Comparison of ENCODE assay signal across 8 cellular contexts in the genomic region with DNA sequence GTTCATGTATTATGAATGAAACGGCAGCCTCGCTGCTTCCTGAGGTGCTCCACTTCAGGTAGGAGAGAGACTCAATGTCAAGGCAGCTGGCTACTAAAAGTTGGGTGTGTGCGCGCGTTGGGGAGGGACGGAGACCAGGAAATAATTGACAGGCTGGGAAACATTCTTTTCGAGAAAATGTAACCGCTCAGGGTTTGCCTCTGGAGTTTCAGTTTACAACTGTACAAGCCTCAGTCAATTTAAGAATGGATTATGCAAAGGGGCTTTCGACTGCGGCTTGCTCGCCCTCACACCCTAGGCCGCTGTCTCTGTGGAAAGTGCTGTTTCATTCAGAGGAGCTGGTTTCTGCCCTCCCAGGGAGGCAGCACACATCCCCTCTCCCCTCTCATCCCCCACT. TPM values are rescaled to one million over a fixed set of nuclear protein-coding genes. Genes with fewer than 3 reads are reported as not detected.
DNase-seq lines count a peak whose midpoint lies in the region; ATAC-seq and TF ChIP-seq lines count a peak whose summit lies in the region.

No MANE protein-coding gene starts in this region.

- CTCF ChIA-PET in CD8-positive, alpha-beta memory T cell (lab: Charles Lee) = interaction anchor here (1.1 to 1.3 kb wide), 3 partner anchors 16 to 67 kb away, joined by 3 read pairs; no protein-coding TSS in a partner anchor

- peaks cover 0 to 6% (median 0%) of the 10 kb centered on the region in 3 donors for H3K36me3 Mint-ChIP-seq in CD8-positive, alpha-beta memory T cell

- peaks cover 19% of the 10 kb centered on the region for H3K4me1 ChIP-seq in CD8-positive, alpha-beta memory T cell (ENCODE audit: insufficient read depth, low read length)
- peaks cover 4% of the 10 kb centered on the region for H3K4me1 ChIP-seq in fibroblast of lung (ENCODE audit: control insufficient read depth, extremely low read depth, insufficient read depth, low read length)

- H3K27me3 ChIP-seq in CD8-positive, alpha-beta memory T cell (ENCODE audit: insufficient read depth, low read length, poor library complexity, severe bottlenecking) = peaks cover 15% of the 10 kb centered on the region
- H3K27me3 ChIP-seq in fibroblast of lung (ENCODE audit: control insufficient read depth, insufficient read depth, low read length) = no peaks in the 10 kb centered on the region

- POLR2A ChIA-PET in CD8-positive, alpha-beta memory T cell (lab: Charles Lee) = no interaction called here

- H3K9me3 ChIP-seq in CD8-positive, alpha-beta memory T cell (ENCODE audit: low read length) = no peaks in the 10 kb centered on the region
- no peaks in the 10 kb centered on the region for H3K9me3 ChIP-seq in fibroblast of lung (ENCODE audit: control insufficient read depth, insufficient read depth, low read depth, low read length)

- peak overlapping the region; percentile 71 for H3K4me3 ChIP-seq in CD8-positive, alpha-beta memory T cell (ENCODE audit: low read length)
- H3K4me3 ChIP-seq in fibroblast of lung (replicated peaks in 1 of 4; ENCODE audit: control extremely low read depth in 1 of 4, insufficient read depth in 1 of 4, low read depth in 3 of 4, low read length in 4 of 4) (peak overlapping the region; percentile 45 to 80 (median 62)), retinal pigment epithelial cell (ENCODE audit: low read length) (peak overlapping the region; percentile 80)

- no peak for TF ChIP-seq CTCF in fibroblast of lung (conservative IDR thresholded peaks at IDR 0.05 in 1 of 2, IDR thresholded peaks at IDR 0.05 in 1 of 2; ENCODE audit: low read depth in 1 of 2, low read length in 2 of 2)
- no peak for TF ChIP-seq CTCF in retinal pigment epithelial cell (conservative IDR thresholded peaks at IDR 0.05; ENCODE audit: low read depth, low read length)

- H4K20me1 ChIP-seq in fibroblast of lung (ENCODE audit: control insufficient read depth, extremely low read depth, insufficient read depth, low read length) = no peaks in the 10 kb centered on the region

- peak overlapping the region; percentile 76 for H3K9ac ChIP-seq in fibroblast of lung (ENCODE audit: insufficient read depth, low read length)

- H3K4me2 ChIP-seq in fibroblast of lung (ENCODE audit: extremely low read depth, insufficient read depth, low read length) = peak overlapping the region; percentile 82

- peaks cover 6% of the 10 kb centered on the region for H3K79me2 ChIP-seq in fibroblast of lung (ENCODE audit: control insufficient read depth, insufficient read depth, low read length)

- peak overlapping the region; percentile 67 for H3K27ac ChIP-seq in CD8-positive, alpha-beta memory T cell (ENCODE audit: low read depth, low read length)
- peak overlapping the region; percentile 91 for H3K27ac ChIP-seq in fibroblast of lung (ENCODE audit: insufficient read depth, low read length)

- peak overlapping the region; percentile 17 for H2AFZ ChIP-seq in fibroblast of lung (ENCODE audit: low read length)

- no peaks in the 10 kb centered on the region for H3K9me3 Mint-ChIP-seq in CD8-positive, alpha-beta memory T cell

- peaks cover 14 to 26% (median 16%) of the 10 kb centered on the region in 3 donors for H3K4me1 Mint-ChIP-seq in CD8-positive, alpha-beta memory T cell

- H3K27ac Mint-ChIP-seq in CD8-positive, alpha-beta memory T cell = peak overlapping the region in 3 of 8 donors; percentile 7 to 37 (median 23)

- peak overlapping the region; percentile 86 to 97 (median 90) for H3K4me3 Mint-ChIP-seq in CD8-positive, alpha-beta memory T cell

- ATAC-seq in GM19397 (IDR thresholded peaks at IDR 0.05; ENCODE audit: unreplicated experiment) (peak; percentile 64), HG03439 (IDR thresholded peaks at IDR 0.05; ENCODE audit: unreplicated experiment) (peak; percentile 53)
- ATAC-seq in activated CD4-positive, CD25-positive, alpha-beta regulatory T cell treated with anti-CD3 and anti-CD28 coated beads, Interleukin-2, amount 50 U/mL, for 24 hours = peak; percentile 42 to 61

- no peaks in the 10 kb centered on the region for H3K36me3 ChIP-seq in CD8-positive, alpha-beta memory T cell (ENCODE audit: insufficient read depth, low read length)
- H3K36me3 ChIP-seq in fibroblast of lung (ENCODE audit: control insufficient read depth, insufficient read depth, low read length) = no peaks in the 10 kb centered on the region

- peaks cover 27 to 44% of the 10 kb centered on the region in 2 donors for H3K27me3 Mint-ChIP-seq in CD8-positive, alpha-beta memory T cell

- in situ Hi-C loops in KBM-7 (cut with MboI; ENCODE audit: low pct_unique_long_range_greater_than_20kb, low sequenced_read_pairs) = no loop called here

- no peak for DNase-seq in CD8-positive, alpha-beta memory T cell
- DNase-seq in fibroblast of lung (ENCODE audit: low read depth in 2 of 2) (peak in 1 of 2 donors; percentile 60), retinal pigment epithelial cell (ENCODE audit: low read depth) (no peak), KBM-7 (no peak), UCSD-AML1 (lab: John Stamatoyannopoulos, UW; ENCODE audit: unreplicated experiment) (no peak)

RNA-seq across cellular contexts. Expression of a gene that starts 4.4 kb away (rescaled TPM):
- 1 to 10 TPM; 3.0 to 4.0 TPM for total RNA-seq in CD8-positive, alpha-beta memory T cell
- polyA plus RNA-seq in CD8-positive, alpha-beta memory T cell = 1.3 TPM
- total RNA-seq in fibroblast of lung = 6.7 and 9.4 TPM in 2 replicates
- 26.1 and 33.5 TPM in 2 replicates for polyA plus RNA-seq in fibroblast of lung
- polyA plus RNA-seq in fibroblast of lung (2012) = 23.0 and 26.5 TPM in 2 replicates
- 87.1 and 102 TPM in 2 replicates for polyA minus RNA-seq in fibroblast of lung (ENCODE audit: low replicate concordance)
